ENCODE assay signal across 8 cellular contexts in the genomic region with DNA sequence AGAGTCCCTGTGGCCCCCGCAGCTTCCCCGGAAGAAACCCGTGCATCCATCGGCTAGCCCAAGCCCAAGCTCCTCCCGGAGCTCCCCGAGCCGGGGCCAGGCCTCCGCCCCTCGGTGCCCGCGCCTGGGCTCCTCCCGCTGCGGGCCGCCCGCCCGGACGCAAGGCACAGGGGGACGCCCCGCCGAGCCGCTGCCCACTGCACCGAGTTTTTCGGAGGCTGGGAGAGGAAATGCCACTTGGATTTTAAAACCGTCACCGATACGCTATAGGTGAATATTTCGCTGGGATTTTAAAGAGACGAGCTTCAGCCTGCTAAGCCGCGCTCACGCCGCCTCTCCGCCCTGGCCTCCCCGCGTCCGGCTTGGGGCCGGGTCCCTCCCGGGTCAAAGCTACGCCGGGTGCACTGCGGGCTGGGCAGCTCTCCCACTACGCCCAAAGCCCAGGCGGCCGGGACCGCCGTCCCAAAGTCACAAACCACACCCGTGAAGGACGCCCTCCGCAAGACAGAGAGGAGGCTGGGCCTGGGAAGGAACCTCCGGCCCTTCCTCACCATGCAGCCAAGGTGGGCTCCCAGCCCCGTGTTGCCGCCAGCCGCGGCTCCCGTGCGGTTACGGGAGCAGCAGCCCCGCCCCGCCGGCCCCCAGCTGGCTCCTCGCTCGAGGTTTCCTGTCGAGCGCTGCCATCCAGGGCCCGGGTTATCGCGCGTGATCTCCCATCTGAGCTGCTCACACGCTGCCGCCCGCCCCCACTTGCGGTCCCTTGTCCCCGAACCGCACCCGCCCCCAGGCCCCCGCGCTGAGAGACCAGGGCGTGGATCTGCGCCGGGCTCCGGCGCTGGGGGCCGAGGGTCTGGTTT.
DNase-seq lines count a peak whose midpoint lies in the region; ATAC-seq and TF ChIP-seq lines count a peak whose summit lies in the region.

No MANE protein-coding gene starts in this region.

- peak; percentile 82 for DNase-seq in D341Med (ENCODE audit: low spot score)
- DNase-seq in activated naive CD8-positive, alpha-beta T cell treated with anti-CD3 and anti-CD28 coated beads, Interleukin-2, amount 50 U/mL, for 24 hours: peak; percentile 83
- DNase-seq in left ventricle myocardium inferior: peak; percentile 57
- peak; percentile 47 for DNase-seq in prostate gland (ENCODE audit: low spot score)
- no peak for DNase-seq in NCI-H1048 (lab: John Stamatoyannopoulos, UW)

- intact Hi-C loops in left ventricle myocardium inferior (cut with micrococcal nuclease) (no loop called here), prostate gland (cut with DNase I) (no loop called here)

- TF ChIP-seq CTCF in SU-DHL-6 (IDR thresholded peaks at IDR 0.05; ENCODE audit: insufficient read depth, low read length, poor library complexity, severe bottlenecking) (no peak), left ventricle myocardium inferior (IDR thresholded peaks at IDR 0.05; ENCODE audit: borderline replicate concordance) (no peak), prostate gland (IDR thresholded peaks at IDR 0.05) (no peak)

- H3K4me1 ChIP-seq in left ventricle myocardium inferior (peaks cover 28% of the 10 kb centered on the region), prostate gland (replicated peaks) (no peaks in the 10 kb centered on the region)

- H4K20me1 ChIP-seq in SU-DHL-6 (ENCODE audit: low read depth, low read length): no peaks in the 10 kb centered on the region

- under 1% methylated on average over 68 of the region's 83 CpGs for WGBS in prostate gland

- peak; percentile 54 for ATAC-seq in GM21423 (IDR thresholded peaks at IDR 0.05; ENCODE audit: unreplicated experiment)
- ATAC-seq in activated naive CD8-positive, alpha-beta T cell treated with anti-CD3 and anti-CD28 coated beads, Interleukin-2, amount 50 U/mL, for 24 hours: peak; percentile 57

- peaks cover 0 to 2% (median 0%) of the 10 kb centered on the region in 3 donors for H3K9me3 Mint-ChIP-seq in IgD-negative memory B cell
- H3K9me3 Mint-ChIP-seq in activated naive CD8-positive, alpha-beta T cell treated with anti-CD3 and anti-CD28 coated beads, Interleukin-2, amount 50 U/mL, for 24 hours: no peaks in the 10 kb centered on the region

- H2AFZ ChIP-seq in SU-DHL-6 (ENCODE audit: low read depth, low read length, severe bottlenecking): peak overlapping the region; percentile 94

- H3K27ac Mint-ChIP-seq in IgD-negative memory B cell: peak overlapping the region in 2 of 3 donors; percentile 66 to 70
- H3K27ac Mint-ChIP-seq in activated naive CD8-positive, alpha-beta T cell treated with anti-CD3 and anti-CD28 coated beads, Interleukin-2, amount 50 U/mL, for 24 hours: peak overlapping the region; percentile 92

- no peaks in the 10 kb centered on the region for H3K27me3 ChIP-seq in SU-DHL-6 (ENCODE audit: low read length)
- peaks cover 10% of the 10 kb centered on the region for H3K27me3 ChIP-seq in left ventricle myocardium inferior (ENCODE audit: low read depth)
- no peaks in the 10 kb centered on the region for H3K27me3 ChIP-seq in prostate gland (replicated peaks; ENCODE audit: insufficient read depth)

- no peaks in the 10 kb centered on the region for H3K79me2 ChIP-seq in SU-DHL-6 (ENCODE audit: insufficient read depth, low read length)

- H3K36me3 Mint-ChIP-seq in IgD-negative memory B cell: no peaks in the 10 kb centered on the region
- H3K36me3 Mint-ChIP-seq in activated naive CD8-positive, alpha-beta T cell treated with anti-CD3 and anti-CD28 coated beads, Interleukin-2, amount 50 U/mL, for 24 hours (ENCODE audit: low read depth): peaks cover 23% of the 10 kb centered on the region

- H3K9ac ChIP-seq in SU-DHL-6 (ENCODE audit: low read length): peak overlapping the region; percentile 47

- peak overlapping the region; percentile 85 for H3K4me2 ChIP-seq in SU-DHL-6 (ENCODE audit: low read depth, low read length, poor library complexity, severe bottlenecking)

- H3K27me3 Mint-ChIP-seq in IgD-negative memory B cell: no peaks in the 10 kb centered on the region
- H3K27me3 Mint-ChIP-seq in activated naive CD8-positive, alpha-beta T cell treated with anti-CD3 and anti-CD28 coated beads, Interleukin-2, amount 50 U/mL, for 24 hours: no peaks in the 10 kb centered on the region

- H3K27ac ChIP-seq in SU-DHL-6 (ENCODE audit: low read depth, low read length) (no peak overlapping the region), left ventricle myocardium inferior (replicated peaks) (peak overlapping the region; percentile 92), prostate gland (peak overlapping the region; percentile 83 to 85)

- H3K4me3 ChIP-seq in SU-DHL-6 (ENCODE audit: insufficient read depth, low read length, poor library complexity, severe bottlenecking) (peak overlapping the region; percentile 56), left ventricle myocardium inferior (peak overlapping the region; percentile 92), prostate gland (peak overlapping the region; percentile 73 to 84)

- peak overlapping the region; percentile 82 to 95 (median 86) for H3K4me3 Mint-ChIP-seq in IgD-negative memory B cell
- H3K4me3 Mint-ChIP-seq in activated naive CD8-positive, alpha-beta T cell treated with anti-CD3 and anti-CD28 coated beads, Interleukin-2, amount 50 U/mL, for 24 hours: peak overlapping the region; percentile 79

- H3K9me3 ChIP-seq in SU-DHL-6 (ENCODE audit: insufficient read depth, low read length) (no peaks in the 10 kb centered on the region), left ventricle myocardium inferior (replicated peaks) (no peaks in the 10 kb centered on the region), prostate gland (no peaks in the 10 kb centered on the region)

- TF ChIP-seq POLR2A in prostate gland (IDR thresholded peaks at IDR 0.05): no peak

- 0 out of 2 replicates have a peak, but pooled peaks cover 3% of the 10 kb centered on the region for H3F3A ChIP-seq in SU-DHL-6 (ENCODE audit: insufficient read depth)

- peaks cover 3 to 9% (median 5%) of the 10 kb centered on the region in 3 donors for H3K4me1 Mint-ChIP-seq in IgD-negative memory B cell
- H3K4me1 Mint-ChIP-seq in activated naive CD8-positive, alpha-beta T cell treated with anti-CD3 and anti-CD28 coated beads, Interleukin-2, amount 50 U/mL, for 24 hours: peaks cover 75% of the 10 kb centered on the region

- H3K36me3 ChIP-seq in SU-DHL-6 (ENCODE audit: low read length): no peaks in the 10 kb centered on the region
- no peaks in the 10 kb centered on the region for H3K36me3 ChIP-seq in left ventricle myocardium inferior
- H3K36me3 ChIP-seq in prostate gland: no peaks in the 10 kb centered on the region

- H3K9me2 ChIP-seq in SU-DHL-6 (replicated peaks; ENCODE audit: insufficient read depth, low read length): no peaks in the 10 kb centered on the region
